8 cellular contexts compared by ENCODE assay signal in the genomic region with DNA sequence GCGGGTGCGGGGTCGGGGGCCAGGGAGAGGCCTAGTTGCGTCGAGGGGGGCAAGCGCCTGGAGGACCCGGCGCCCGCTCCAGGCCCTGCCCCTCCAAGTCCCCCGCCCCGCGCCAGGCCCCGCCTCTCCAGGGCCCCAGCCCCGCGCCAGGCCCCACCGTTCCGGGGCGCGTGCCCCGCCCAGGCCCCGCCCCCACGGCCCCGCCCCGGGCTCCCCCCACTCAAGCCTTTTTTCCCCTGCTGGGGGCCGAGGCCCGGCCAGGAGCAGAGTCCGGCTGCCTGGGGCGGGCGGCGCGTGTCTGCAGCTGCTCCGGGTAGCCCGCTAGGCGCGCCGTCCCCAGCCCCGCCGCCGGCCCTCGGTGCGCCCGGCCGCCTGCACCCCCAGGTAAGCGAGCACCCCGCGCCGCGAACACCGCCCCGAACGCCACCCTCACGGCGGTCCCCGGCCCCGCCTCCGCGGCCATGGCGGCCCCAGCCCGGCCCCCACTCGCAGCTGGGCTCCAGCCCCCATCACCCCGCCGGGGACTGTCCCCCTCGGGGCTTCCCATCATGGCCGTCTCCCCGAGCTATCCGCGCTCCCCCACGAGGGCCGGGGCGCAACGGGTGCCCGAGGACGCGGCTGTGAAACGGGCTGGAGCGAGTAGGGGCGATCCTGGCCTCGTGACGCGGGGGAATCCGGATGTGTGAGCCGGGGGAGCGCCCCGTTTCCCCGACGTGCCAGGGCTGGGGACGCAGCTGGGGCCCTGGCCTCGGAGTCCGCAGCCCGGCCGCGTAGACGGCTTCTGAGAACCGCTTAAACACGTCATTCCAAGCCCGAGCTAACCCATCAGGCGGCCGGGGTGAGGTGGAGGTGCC. TPM values are rescaled to one million over a fixed set of nuclear protein-coding genes. Genes with fewer than 3 reads are reported as not detected.
DNase-seq lines count a peak whose midpoint lies in the region; ATAC-seq, FAIRE-seq and TF ChIP-seq lines count a peak whose summit lies in the region.

A gene with protein sequence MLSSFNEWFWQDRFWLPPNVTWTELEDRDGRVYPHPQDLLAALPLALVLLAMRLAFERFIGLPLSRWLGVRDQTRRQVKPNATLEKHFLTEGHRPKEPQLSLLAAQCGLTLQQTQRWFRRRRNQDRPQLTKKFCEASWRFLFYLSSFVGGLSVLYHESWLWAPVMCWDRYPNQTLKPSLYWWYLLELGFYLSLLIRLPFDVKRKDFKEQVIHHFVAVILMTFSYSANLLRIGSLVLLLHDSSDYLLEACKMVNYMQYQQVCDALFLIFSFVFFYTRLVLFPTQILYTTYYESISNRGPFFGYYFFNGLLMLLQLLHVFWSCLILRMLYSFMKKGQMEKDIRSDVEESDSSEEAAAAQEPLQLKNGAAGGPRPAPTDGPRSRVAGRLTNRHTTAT (plus strand): TSS at position 260 of the 854 bp plus-strand sequence. CDS start 41,707 bp downstream, outside the sequence.

- FAIRE-seq in frontal cortex (lab: Jason Lieb, UNC) = no peak

- 0 to 2% (median 1%) methylated on average over 38 to 89 of the region's 98 CpGs for WGBS in stomach, 5 donors

- peak; percentile 60 for DNase-seq in ACHN
- peak; percentile 75 to 88 (median 81) for DNase-seq in Peyer's patch
- DNase-seq in activated gamma-delta T cell (lab: John Stamatoyannopoulos, UW) = peak; percentile 69
- peak; percentile 93 to 97 for DNase-seq in frontal cortex (ENCODE audit: low spot score in 2 of 2)
- DNase-seq in stomach = peak; percentile 81

- in situ Hi-C loops in ACHN (cut with HindIII; ENCODE audit: low pct_ligation_motif_present, low pct_unique_long_range_greater_than_20kb, low sequenced_read_pairs) = no loop called here

- H3K27me3 ChIP-seq in Peyer's patch (no peaks in the 10 kb centered on the region), neuron (ENCODE audit: insufficient read depth, low read length) (no peaks in the 10 kb centered on the region), stomach (peaks cover 0 to 25% (median 0%) of the 10 kb centered on the region in 3 donors)

- no peaks in the 10 kb centered on the region for H3K36me3 ChIP-seq in Peyer's patch
- H3K36me3 ChIP-seq in neuron (ENCODE audit: insufficient read depth, low read length) = no peaks in the 10 kb centered on the region
- H3K36me3 ChIP-seq in stomach = no peaks in the 10 kb centered on the region

- H3K4me3 ChIP-seq in Peyer's patch (peak within 1 kb of the TSS; percentile 57 to 95 (median 63)), neuron (ENCODE audit: low read length) (peak within 1 kb of the TSS; percentile 57), stomach (peak within 1 kb of the TSS; percentile 66 to 83 (median 73))

- peak within 1 kb of the TSS; percentile 22 for H2AFZ ChIP-seq in neuron (ENCODE audit: low read depth, low read length)

- H3K27ac ChIP-seq in Peyer's patch = peak within 1 kb of the TSS; percentile 72 to 95 (median 80)
- peak within 1 kb of the TSS; percentile 77 to 86 (median 84) for H3K27ac ChIP-seq in stomach

- H3K9me3 ChIP-seq in Peyer's patch (no peaks in the 10 kb centered on the region), neuron (ENCODE audit: low read length) (no peaks in the 10 kb centered on the region), stomach (no peaks in the 10 kb centered on the region)

- peaks cover 2 to 16% (median 13%) of the 10 kb centered on the region in 4 donors for H3K4me1 ChIP-seq in Peyer's patch
- H3K4me1 ChIP-seq in neuron (ENCODE audit: insufficient read depth, low read length) = peaks cover 16% of the 10 kb centered on the region
- H3K4me1 ChIP-seq in stomach = peaks cover 13 to 47% (median 41%) of the 10 kb centered on the region in 4 donors

- TF ChIP-seq CTCF in Peyer's patch (IDR thresholded peaks at IDR 0.05) = no peak
- TF ChIP-seq CTCF in stomach (IDR thresholded peaks at IDR 0.05) = no peak

- no peak for TF ChIP-seq POLR2A in Peyer's patch (IDR thresholded peaks at IDR 0.05)
- TF ChIP-seq POLR2A in stomach (IDR thresholded peaks at IDR 0.05) = no peak

- intact Hi-C loops in stomach (cut with DNase I; ENCODE audit: low total_unique reads) = no loop called here

- no peak for TF ChIP-seq EP300 in stomach (IDR thresholded peaks at IDR 0.05)

- ATAC-seq in GM18868 (IDR thresholded peaks at IDR 0.05; ENCODE audit: unreplicated experiment) (peak; percentile 70), HG03135 (IDR thresholded peaks at IDR 0.05; ENCODE audit: unreplicated experiment) (peak; percentile 63)

RNA-seq across cellular contexts. Expression of the gene that starts here (rescaled TPM):
- 10 to 100 TPM in 3 of 4 donors, 1 to 10 TPM in 1; 6.8 to 41.3 (median 11.7) TPM for total RNA-seq in Peyer's patch
- total RNA-seq in frontal cortex = 57.9 TPM
- 100 to 1,000 TPM in 1 of 5 donors, 10 to 100 TPM in 3, 1 to 10 TPM in 1; 1.7 to 124 (median 39.0) TPM for total RNA-seq in stomach
- 10 to 100 TPM; 23.1 to 44.9 (median 30.4) TPM for polyA plus RNA-seq in stomach

Comparison
In these comparisons a context has a peak if more than half of its experiments do, and no peak if none do; other contexts are left out.
1. Peak in every context shown above with its lines: DNase-seq, ATAC-seq, H3K4me3 ChIP-seq and H3K27ac ChIP-seq.